Comparison of ENCODE assay signal across 1 cellular context in genomic region chr10:122461367-122461728, GRCh38.
TF ChIP-seq lines count a peak whose summit lies in the region.

Gene HTRA1 (plus strand): TSS chr10:122461553. CDS start chr10:122461653, 100 bp downstream.

TF ChIP-seq in GM23338, 12 proteins besides CTCF, POLR2A, EP300 and RAD21 (continued from another document):
- no peak for TF ChIP-seq POLR2AphosphoS5 (IDR thresholded peaks at IDR 0.05; ENCODE audit: low read depth)
- no peak for TF ChIP-seq EZH2phosphoT487 (IDR thresholded peaks at IDR 0.05; ENCODE audit: unreplicated experiment)
TF ChIP-seq in GM23338: peak in this region for 0.
